In genomic region chr7:99490878-99491277, GRCh38 we compare ENCODE assay signal across 1 cellular context.
TF ChIP-seq lines count a peak whose summit lies in the region.

No MANE protein-coding gene starts in this region.

TF ChIP-seq in GM12878, 131 proteins besides CTCF, POLR2A, EP300 and RAD21:
- TF ChIP-seq PAX8 (IDR thresholded peaks at IDR 0.05) = no peak
- TF ChIP-seq ELK1 (IDR thresholded peaks at IDR 0.05; ENCODE audit: low read depth, low read length) = no peak
- TF ChIP-seq KDM1A (IDR thresholded peaks at IDR 0.05; ENCODE audit: borderline replicate concordance) = no peak
- TF ChIP-seq NKRF (conservative IDR thresholded peaks at IDR 0.05) = no peak
- TF ChIP-seq HSF1 (IDR thresholded peaks at IDR 0.05; ENCODE audit: low read depth, low read length) = no peak
- TF ChIP-seq IKZF1 (conservative IDR thresholded peaks at IDR 0.05) = no peak
- TF ChIP-seq ZBED1 (IDR thresholded peaks at IDR 0.05; ENCODE audit: borderline replicate concordance) = no peak
- TF ChIP-seq ATF2 (IDR thresholded peaks at IDR 0.05; ENCODE audit: low read length) = no peak
- TF ChIP-seq BACH1 (IDR thresholded peaks at IDR 0.05; ENCODE audit: borderline replicate concordance) = no peak
- no peak for TF ChIP-seq BCLAF1 (IDR thresholded peaks at IDR 0.05)
- TF ChIP-seq YY1 (IDR thresholded peaks at IDR 0.05; ENCODE audit: low read depth, low read length) = no peak
- no peak for TF ChIP-seq MEF2B (IDR thresholded peaks at IDR 0.05; ENCODE audit: partially characterized antibody, poor library complexity, severe bottlenecking)
- TF ChIP-seq ATF7 (IDR thresholded peaks at IDR 0.05; ENCODE audit: low read depth) = no peak
- TF ChIP-seq SRF (IDR thresholded peaks at IDR 0.05; ENCODE audit: low read depth in 2 of 2, low read length in 2 of 2) = no peak
- TF ChIP-seq FOXK2 (IDR thresholded peaks at IDR 0.05) = no peak
- TF ChIP-seq CREB1 (IDR thresholded peaks at IDR 0.05; ENCODE audit: low read depth) = no peak
TF ChIP-seq in GM12878: peak in this region for 0.
